Comparison of ENCODE assay signal across 8 cellular contexts in the genomic region with DNA sequence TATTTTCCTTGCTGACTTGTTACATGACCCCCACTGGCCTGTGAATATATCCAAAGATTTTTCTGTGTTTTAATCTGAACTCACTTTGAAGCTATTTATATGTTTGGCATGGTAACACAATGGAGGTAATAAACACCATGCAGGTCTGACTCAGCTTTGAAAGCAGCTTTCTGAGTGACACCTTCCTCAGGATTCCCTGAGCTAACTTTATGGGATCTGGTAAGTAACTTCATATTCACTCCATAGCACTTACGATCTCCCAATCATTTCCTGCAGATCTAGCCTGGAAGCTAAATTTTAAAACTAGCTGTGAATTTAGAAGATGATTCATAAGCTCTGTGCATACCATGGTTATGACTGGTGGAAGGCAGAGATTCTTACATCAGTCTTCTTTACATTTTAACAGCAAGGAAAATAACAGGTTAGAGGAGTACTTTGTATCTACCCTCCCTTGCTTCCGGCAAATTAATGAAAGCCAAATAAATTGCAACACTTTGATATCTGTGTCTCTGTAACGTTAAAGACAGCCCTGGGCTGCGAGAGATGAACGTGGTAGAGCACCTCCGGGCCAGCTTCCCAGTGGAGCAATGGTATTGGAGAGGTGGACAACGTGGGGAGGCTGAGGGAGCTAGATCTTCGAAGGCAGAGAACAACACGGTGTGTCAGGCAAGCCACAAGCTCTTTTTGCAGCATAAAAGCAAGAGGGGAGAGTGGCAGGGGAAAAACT.
DNase-seq lines count a peak whose midpoint lies in the region; ATAC-seq and TF ChIP-seq lines count a peak whose summit lies in the region.

No MANE protein-coding gene starts in this region.

- no peaks in the 10 kb centered on the region for H3K9me3 ChIP-seq in CD4-positive, alpha-beta T cell (ENCODE audit: control insufficient read depth, low read length)
- no peaks in the 10 kb centered on the region for H3K9me3 ChIP-seq in OCI-LY1 (ENCODE audit: low read length)
- H3K9me3 ChIP-seq in duodenal mucosa (ENCODE audit: control insufficient read depth in 1 of 2, low read length in 2 of 2): no peaks in the 10 kb centered on the region
- no peaks in the 10 kb centered on the region for H3K9me3 ChIP-seq in naive thymus-derived CD4-positive, alpha-beta T cell (ENCODE audit: control insufficient read depth in 2 of 3, low read length in 3 of 3)

- peaks cover 70% of the 10 kb centered on the region for H3K36me3 Mint-ChIP-seq in CD4-positive, alpha-beta T cell (ENCODE audit: low read depth)
- H3K36me3 Mint-ChIP-seq in naive thymus-derived CD4-positive, alpha-beta T cell: peaks cover 0 to 37% (median 11%) of the 10 kb centered on the region in 5 donors

- no peaks in the 10 kb centered on the region for H3K27me3 ChIP-seq in CD4-positive, alpha-beta T cell (ENCODE audit: control insufficient read depth, insufficient read depth, low read length)
- H3K27me3 ChIP-seq in OCI-LY1 (ENCODE audit: insufficient read depth, low read length) (no peaks in the 10 kb centered on the region), duodenal mucosa (ENCODE audit: control insufficient read depth in 1 of 2, insufficient read depth in 2 of 2, low read length in 2 of 2) (no peaks in the 10 kb centered on the region)
- H3K27me3 ChIP-seq in naive thymus-derived CD4-positive, alpha-beta T cell (ENCODE audit: control insufficient read depth in 2 of 2, insufficient read depth in 2 of 2, low read length in 2 of 2): no peaks in the 10 kb centered on the region

- H3K9ac ChIP-seq in OCI-LY1 (ENCODE audit: low read length) (no peak overlapping the region), duodenal mucosa (ENCODE audit: low read depth in 1 of 2, low read length in 2 of 2) (peak overlapping the region; percentile 15 to 28)

- peaks cover 78% of the 10 kb centered on the region for H3K4me1 Mint-ChIP-seq in CD4-positive, alpha-beta T cell (ENCODE audit: low read depth)
- peaks cover 37 to 76% (median 70%) of the 10 kb centered on the region in 7 donors for H3K4me1 Mint-ChIP-seq in naive thymus-derived CD4-positive, alpha-beta T cell

- POLR2A ChIA-PET in CD4-positive, alpha-beta T cell (lab: Charles Lee): interaction anchor here (0.5 to 2.4 kb wide), 8 partner anchors 9 to 202 kb away, joined by 3 to 12 read pairs (median 3); no protein-coding TSS in a partner anchor
- POLR2A ChIA-PET in naive thymus-derived CD4-positive, alpha-beta T cell (lab: Charles Lee): interaction anchor here (0.5 to 1.0 kb wide), 4 partner anchors 26 to 1017 kb away, joined by 3 to 4 read pairs (median 3); no protein-coding TSS in a partner anchor

- peaks cover 35% of the 10 kb centered on the region; the same call in 1 of the 2 replicates for H3K36me3 ChIP-seq in OCI-LY1 (ENCODE audit: insufficient read depth, low read length)
- peaks cover 0 to 3% of the 10 kb centered on the region in 2 donors for H3K36me3 ChIP-seq in duodenal mucosa (ENCODE audit: control insufficient read depth in 1 of 2, insufficient read depth in 2 of 2, low read length in 2 of 2)
- peaks cover 0 to 18% (median 0%) of the 10 kb centered on the region in 3 experiments for H3K36me3 ChIP-seq in naive thymus-derived CD4-positive, alpha-beta T cell (ENCODE audit: control insufficient read depth in 2 of 3, insufficient read depth in 3 of 3, low read length in 3 of 3)

- H3K4me1 ChIP-seq in OCI-LY1 (ENCODE audit: insufficient read depth, low read length, severe bottlenecking) (peaks cover 48% of the 10 kb centered on the region), duodenal mucosa (ENCODE audit: control insufficient read depth in 1 of 2, insufficient read depth in 2 of 2, low read length in 2 of 2) (peaks cover 60 to 67% of the 10 kb centered on the region in 2 donors)
- peaks cover 6 to 14% of the 10 kb centered on the region in 2 donors for H3K4me1 ChIP-seq in naive thymus-derived CD4-positive, alpha-beta T cell (ENCODE audit: control insufficient read depth in 2 of 2, insufficient read depth in 2 of 2, low read length in 2 of 2)

- ATAC-seq in CD4-positive, alpha-beta T cell (ENCODE audit: poor library complexity): peak; percentile 15
- peak; percentile 14 for ATAC-seq in naive thymus-derived CD4-positive, alpha-beta T cell
- ATAC-seq in HG03460 (IDR thresholded peaks at IDR 0.05; ENCODE audit: unreplicated experiment) (no peak), HG02678 (IDR thresholded peaks at IDR 0.05; ENCODE audit: unreplicated experiment) (no peak)

- no peak for TF ChIP-seq CTCF in CD4-positive, alpha-beta T cell (IDR thresholded peaks at IDR 0.05)
- no peak for TF ChIP-seq CTCF in OCI-LY1 (IDR thresholded peaks at IDR 0.05; ENCODE audit: low read length)

- no peaks in the 10 kb centered on the region for H4K20me1 ChIP-seq in OCI-LY1 (ENCODE audit: insufficient read depth, low read length)

- CTCF ChIA-PET in CD4-positive, alpha-beta T cell (lab: Charles Lee): interaction anchor here (0.7 to 1.5 kb wide), 5 partner anchors 7 to 78 kb away, joined by 3 to 9 read pairs (median 5); no protein-coding TSS in a partner anchor
- CTCF ChIA-PET in naive thymus-derived CD4-positive, alpha-beta T cell (lab: Charles Lee): interaction anchor here (0.6 to 1.1 kb wide), 5 partner anchors 9 to 279 kb away, joined by 3 to 7 read pairs (median 3); no protein-coding TSS in a partner anchor

- H3K4me3 Mint-ChIP-seq in CD4-positive, alpha-beta T cell: peak overlapping the region; percentile 51
- peak overlapping the region in 1 of 10 donors; percentile 18 for H3K4me3 Mint-ChIP-seq in naive thymus-derived CD4-positive, alpha-beta T cell

- H2AFZ ChIP-seq in OCI-LY1 (ENCODE audit: low read length): no peak overlapping the region

- H3K27ac ChIP-seq in CD4-positive, alpha-beta T cell (ENCODE audit: low read depth, low read length): no peak overlapping the region
- peak overlapping the region; percentile 6 for H3K27ac ChIP-seq in OCI-LY1 (ENCODE audit: low read depth, low read length, poor library complexity, severe bottlenecking)
- H3K27ac ChIP-seq in duodenal mucosa (ENCODE audit: low read depth, low read length): peak overlapping the region; percentile 44
- no peak overlapping the region for H3K27ac ChIP-seq in naive thymus-derived CD4-positive, alpha-beta T cell (ENCODE audit: low read depth, low read length)

- H3K4me3 ChIP-seq in OCI-LY1 (ENCODE audit: low read depth, low read length, poor library complexity, severe bottlenecking) (no peak overlapping the region), duodenal mucosa (ENCODE audit: low read depth in 1 of 2, low read length in 2 of 2) (peak overlapping the region in 1 of 2 donors; percentile 9)
- no peak overlapping the region for H3K4me3 ChIP-seq in naive thymus-derived CD4-positive, alpha-beta T cell (ENCODE audit: low read length)

- no peaks in the 10 kb centered on the region for H3K79me2 ChIP-seq in OCI-LY1 (ENCODE audit: insufficient read depth, low read length)

- intact Hi-C loops in CD4-positive, alpha-beta T cell (cut with DNase I, micrococcal nuclease): no loop called here
- intact Hi-C loops in naive thymus-derived CD4-positive, alpha-beta T cell (cut with micrococcal nuclease): no loop called here

- H3K9me2 ChIP-seq in OCI-LY1 (ENCODE audit: low read depth, low read length): no peaks in the 10 kb centered on the region

- H3K27ac Mint-ChIP-seq in CD4-positive, alpha-beta T cell: peak overlapping the region; percentile 68
- peak overlapping the region; percentile 41 to 82 (median 65) for H3K27ac Mint-ChIP-seq in naive thymus-derived CD4-positive, alpha-beta T cell

- no peaks in the 10 kb centered on the region for H3K9me3 Mint-ChIP-seq in CD4-positive, alpha-beta T cell
- no peaks in the 10 kb centered on the region for H3K9me3 Mint-ChIP-seq in naive thymus-derived CD4-positive, alpha-beta T cell

- H3K27me3 Mint-ChIP-seq in CD4-positive, alpha-beta T cell: no peaks in the 10 kb centered on the region
- no peaks in the 10 kb centered on the region for H3K27me3 Mint-ChIP-seq in naive thymus-derived CD4-positive, alpha-beta T cell

- no peak for DNase-seq in CD4-positive, alpha-beta T cell
- no peak for DNase-seq in naive thymus-derived CD4-positive, alpha-beta T cell
- no peak for DNase-seq in activated effector memory CD4-positive, alpha-beta T cell treated with anti-CD3 and anti-CD28 coated beads, Interleukin-2, amount 50 U/mL, for 16 hours
- DNase-seq in NCI-H526 (lab: John Stamatoyannopoulos, UW): no peak

- no peaks in the 10 kb centered on the region for H3F3A ChIP-seq in OCI-LY1 (ENCODE audit: insufficient read depth, low read length)

- no peak overlapping the region for H3K4me2 ChIP-seq in OCI-LY1 (ENCODE audit: low read length)

Comparison
In these comparisons a context has a peak if more than half of its experiments do, and no peak if none do; other contexts are left out.
1. ATAC-seq: peak in CD4-positive, alpha-beta T cell (single experiment) and naive thymus-derived CD4-positive, alpha-beta T cell (single experiment); none in HG03460 (single experiment) and HG02678 (single experiment).
2. H3K27ac ChIP-seq: peak in OCI-LY1 (single experiment) and duodenal mucosa (single experiment); none in CD4-positive, alpha-beta T cell (single experiment) and naive thymus-derived CD4-positive, alpha-beta T cell (single experiment).